ENCODE assay signal across 32 cellular contexts in the genomic region with DNA sequence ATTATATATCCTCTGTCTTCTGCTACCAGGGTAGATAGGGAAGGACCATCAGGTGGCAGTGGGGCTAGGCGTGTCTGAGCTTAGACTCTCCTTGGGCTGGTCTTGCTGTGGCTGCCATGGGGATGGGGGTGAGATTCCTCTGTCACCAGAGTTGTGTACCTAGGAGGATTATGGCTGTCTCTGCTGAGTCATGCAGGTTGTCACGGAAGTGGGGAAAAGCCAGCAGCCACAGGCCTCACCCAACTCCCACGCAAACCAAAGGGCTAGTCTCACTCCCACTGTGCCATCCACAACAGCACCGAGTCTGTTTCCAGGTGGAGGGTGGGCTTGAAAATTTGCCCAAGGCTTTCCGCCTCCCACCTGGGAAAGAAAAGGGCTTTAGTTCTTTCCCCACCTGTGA.
"Had no signal": no experiment of that assay in that cellular context is flagged by ENCODE, and none has a peak within 500 bp of the region (broad histone marks: within the 10 kb centered on the region; RNA-seq: fewer than 3 reads in every experiment).

No MANE protein-coding gene starts in this region.

- FAIRE-seq: kidney had no signal

- H2AFZ ChIP-seq: parathyroid adenoma had no signal

- H3K36me3 ChIP-seq: adrenal gland, cardiac muscle cell, heart left ventricle, transverse colon had no signal

- H3K27ac ChIP-seq: adrenal gland, body of pancreas, cardiac muscle cell, heart left ventricle, parathyroid adenoma, psoas muscle, testis, transverse colon had no signal

- H3K9me3 ChIP-seq: adrenal gland, body of pancreas, psoas muscle, testis, transverse colon had no signal

- H3K4me1 ChIP-seq: adrenal gland, body of pancreas, heart left ventricle, parathyroid adenoma, psoas muscle, testis, transverse colon had no signal

- H3K27me3 ChIP-seq: adrenal gland, body of pancreas, cardiac muscle cell, heart left ventricle, testis, transverse colon had no signal

- H3K79me2 ChIP-seq: parathyroid adenoma had no signal

- ATAC-seq: activated CD4-positive, alpha-beta T cell treated with anti-CD3 and anti-CD28 coated beads for 36 hours; body of pancreas; effector memory CD8-positive, alpha-beta T cell; heart left ventricle; left colon; naive thymus-derived CD8-positive, alpha-beta T cell; psoas muscle had no signal

- H3K4me3 ChIP-seq: adrenal gland, body of pancreas, cardiac muscle cell, heart left ventricle, psoas muscle, testis, transverse colon had no signal

- DNase-seq: activated CD4-positive, alpha-beta T cell treated with anti-CD3 and anti-CD28 coated beads for 36 hours; activated CD4-positive, alpha-beta T cell treated with anti-CD3 and anti-CD28 coated beads, Interleukin-2, amount 50 U/mL, for 4 hours; activated CD4-positive, CD25-positive, alpha-beta regulatory T cell; activated CD8-positive, alpha-beta memory T cell treated with anti-CD3 and anti-CD28 coated beads, Interleukin-2, amount 50 U/mL, for 4 hours; activated effector memory CD4-positive, alpha-beta T cell treated with anti-CD3 and anti-CD28 coated beads, Interleukin-2, amount 50 U/mL, for 16 hours; activated naive CD4-positive, alpha-beta T cell treated with anti-CD3 and anti-CD28 coated beads for 36 hours; activated naive CD8-positive, alpha-beta T cell treated with anti-CD3 and anti-CD28 coated beads for 36 hours; activated T-cell treated with anti-CD3 and anti-CD28 coated beads, Interleukin-2, amount 50 U/mL, for 1 hour; adrenal gland; aorta; body of pancreas; cerebellar nuclear complex; cortex of kidney; effector memory CD8-positive, alpha-beta T cell; foreskin fibroblast; heart left ventricle; hypothalamus; immature natural killer cell; left colon; midbrain; occipital lobe; psoas muscle; stimulated activated CD4-positive, alpha-beta T cell treated with anti-CD3 and anti-CD28 coated beads, Interleukin-15, amount 100 ng/mL, for 24 hours; stimulated activated CD4-positive, alpha-beta T cell treated with anti-CD3 and anti-CD28 coated beads, Interleukin-2, amount 100 ng/mL, for 24 hours; stimulated activated naive CD4-positive, alpha-beta T cell treated with Interleukin-2 at 50 U/mL for 16 hours; T-helper 1 cell; testis; transverse colon had no signal

- H3K9ac ChIP-seq: parathyroid adenoma had no signal
